8 cellular contexts compared by ENCODE assay signal in genomic region chrX:13750204-13750603, GRCh38. TPM values are rescaled to one million over a fixed set of nuclear protein-coding genes. Genes with fewer than 3 reads are reported as not detected.
A peak's percentile ranks its signal among the peaks of the same experiment; 100 is the strongest.
DNase-seq lines count a peak whose midpoint lies in the region; ATAC-seq, FAIRE-seq and TF ChIP-seq lines count a peak whose summit lies in the region.

No MANE protein-coding gene starts in this region.

- no peaks in the 10 kb centered on the region for H3K9me2 ChIP-seq in OCI-LY7 (ENCODE audit: insufficient read depth, low read length)

- CTCF ChIA-PET in OCI-LY7 (lab: Charles Lee; ENCODE audit: unreplicated experiment) (interaction anchor here (0.9 kb wide), 1 partner anchor 9 kb away, joined by 3 read pairs; no protein-coding TSS in a partner anchor), endothelial cell of umbilical vein (lab: Charles Lee) (interaction anchor here (0.7 to 4.1 kb wide), 8 partner anchors 11 to 282 kb away, joined by 3 to 18 read pairs (median 3); no protein-coding TSS in a partner anchor)

- TF ChIP-seq POLR2A in endothelial cell of umbilical vein (IDR thresholded peaks at IDR 0.05; ENCODE audit: low read depth, low read length), result no peak

- H4K20me1 ChIP-seq in OCI-LY7 (ENCODE audit: insufficient read depth, low read length) (no peaks in the 10 kb centered on the region), endothelial cell of umbilical vein (replicated peaks; ENCODE audit: control insufficient read depth, extremely low read depth, insufficient read depth, low read length) (no peaks in the 10 kb centered on the region)

- H3K9ac ChIP-seq in endothelial cell of umbilical vein (replicated peaks; ENCODE audit: extremely low read depth, insufficient read depth, low read length), result no peak overlapping the region

- dilution Hi-C loops in endothelial cell of umbilical vein (cut with MboI; ENCODE audit: extremely low pct_ligation_motif_present, low sequenced_read_pairs), result no loop called here

- H3K4me2 ChIP-seq in OCI-LY7 (ENCODE audit: low read length) (0 out of 2 replicates have a peak overlapping the region, but pooled peaks have one; percentile 31), endothelial cell of umbilical vein (ENCODE audit: insufficient read depth, low read length) (no peak overlapping the region)

- peak overlapping the region; percentile 57 for H3K27ac ChIP-seq in OCI-LY7 (ENCODE audit: low read depth, low read length, poor library complexity, severe bottlenecking)
- H3K27ac ChIP-seq in endothelial cell of umbilical vein (ENCODE audit: insufficient read depth, low read depth, low read length), result no peak overlapping the region

- no peaks in the 10 kb centered on the region for H3K27me3 ChIP-seq in endothelial cell of umbilical vein (ENCODE audit: control insufficient read depth in 2 of 2, insufficient read depth in 2 of 2, low read length in 2 of 2)

- TF ChIP-seq CTCF in OCI-LY7 (conservative IDR thresholded peaks at IDR 0.05; ENCODE audit: low read length), result peak; percentile 79
- peak; percentile 22 to 31 for TF ChIP-seq CTCF in endothelial cell of umbilical vein (IDR thresholded peaks at IDR 0.05; ENCODE audit: extremely low read depth in 1 of 2, insufficient read depth in 1 of 2, low read depth in 1 of 2, low read length in 2 of 2)

- POLR2A ChIA-PET in OCI-LY7 (lab: Charles Lee) (interaction anchor here (3.5 to 6.3 kb wide), 2 partner anchors 8 to 16 kb away, joined by 15 to 52 read pairs; partner anchors contain the start of genes OFD1 and TRAPPC2), endothelial cell of umbilical vein (lab: Charles Lee) (no interaction called here)

- H3K4me1 ChIP-seq in OCI-LY7 (ENCODE audit: insufficient read depth, low read length, poor library complexity, severe bottlenecking), result peaks cover 51% of the 10 kb centered on the region
- no peaks in the 10 kb centered on the region for H3K4me1 ChIP-seq in endothelial cell of umbilical vein (ENCODE audit: control insufficient read depth, extremely low read depth, insufficient read depth, low read length)

- H3K4me3 ChIP-seq in OCI-LY7 (ENCODE audit: low read depth, low read length, poor library complexity, severe bottlenecking), result no peak overlapping the region
- H3K4me3 ChIP-seq in endothelial cell of umbilical vein (replicated peaks in 1 of 3; ENCODE audit: insufficient read depth in 1 of 3, low read depth in 1 of 3, low read length in 3 of 3), result no peak overlapping the region

- no peaks in the 10 kb centered on the region for H3K9me1 ChIP-seq in endothelial cell of umbilical vein (replicated peaks; ENCODE audit: control insufficient read depth, extremely low read depth, insufficient read depth, low read length)

- FAIRE-seq in endothelial cell of umbilical vein (lab: Jason Lieb, UNC), result peak; percentile 69

- H3K36me3 ChIP-seq in OCI-LY7 (ENCODE audit: insufficient read depth, low read length) (peaks cover 95% of the 10 kb centered on the region), endothelial cell of umbilical vein (ENCODE audit: control insufficient read depth in 2 of 2, extremely low read depth in 1 of 2, insufficient read depth in 2 of 2, low read length in 2 of 2) (no peaks in the 10 kb centered on the region)

- BruUV-seq in OCI-LY7 (replicated peaks; lab: Mats Ljungman, UMichigan), result no TSS peak
- no TSS peak for BruUV-seq in endothelial cell of umbilical vein (replicated peaks; lab: Mats Ljungman, UMichigan)

- H3K9me3 ChIP-seq in OCI-LY7 (ENCODE audit: low read length), result no peaks in the 10 kb centered on the region
- no peaks in the 10 kb centered on the region for H3K9me3 ChIP-seq in endothelial cell of umbilical vein (replicated peaks; ENCODE audit: control insufficient read depth, insufficient read depth, low read length)

- peak; percentile 44 for ATAC-seq in HG03520 (IDR thresholded peaks at IDR 0.05; ENCODE audit: unreplicated experiment)

- intact Hi-C loops in OCI-LY7 (cut with micrococcal nuclease; ENCODE audit: unreplicated experiment) (loop anchor here (1.0 to 10.0 kb wide), 3 partner anchors 92 to 1125 kb away; partner anchors contain the start of genes FANCB and MOSPD2), endothelial cell of umbilical vein (cut with micrococcal nuclease) (loop anchor here (1.0 kb wide), 2 partner anchors 244 to 282 kb away; no protein-coding TSS in a partner anchor)

- H2AFZ ChIP-seq in OCI-LY7 (ENCODE audit: low read length) (no peak overlapping the region), endothelial cell of umbilical vein (ENCODE audit: low read depth, low read length) (no peak overlapping the region)

- H3K79me2 ChIP-seq in OCI-LY7 (ENCODE audit: insufficient read depth, low read depth, low read length), result peaks cover 26% of the 10 kb centered on the region; the same call in 1 of the 2 replicates
- no peaks in the 10 kb centered on the region for H3K79me2 ChIP-seq in endothelial cell of umbilical vein (ENCODE audit: control insufficient read depth, insufficient read depth, low read length)

- DNase-seq in SIG-M5 treated with dmso at 0.1 percent for 504 hours (lab: John Stamatoyannopoulos, UW; ENCODE audit: unreplicated experiment) (peak; percentile 53), SIG-M5 (lab: John Stamatoyannopoulos, UW) (no peak), OCI-LY7 (ENCODE audit: low spot score) (peak; percentile 64), endothelial cell of umbilical vein (ENCODE audit: low read depth, low spot score) (peak; percentile 35), renal cortical epithelial cell (ENCODE audit: low read depth) (peak; percentile 54), T1000 (lab: John Stamatoyannopoulos, UW) (no peak), middle frontal gyrus (ENCODE audit: extremely low spot score, low spot score) (no peak)

TF ChIP-seq in endothelial cell of umbilical vein, 7 proteins besides CTCF, POLR2A, EP300 and RAD21:
- no peak for TF ChIP-seq GATA2 (IDR thresholded peaks at IDR 0.05; ENCODE audit: insufficient read depth, insufficient read length, low read depth, low read length)
- TF ChIP-seq EZH2 (IDR thresholded peaks at IDR 0.05; ENCODE audit: borderline replicate concordance, low read depth, low read length, severe bottlenecking), result no peak
- no peak for TF ChIP-seq FOS (IDR thresholded peaks at IDR 0.05; ENCODE audit: borderline replicate concordance, insufficient read depth, low read length)
- no peak for TF ChIP-seq JUN (IDR thresholded peaks at IDR 0.05; ENCODE audit: borderline replicate concordance, insufficient read depth, insufficient read length, low read depth)
- TF ChIP-seq MAX (IDR thresholded peaks at IDR 0.05; ENCODE audit: insufficient read depth, insufficient read length), result no peak
- TF ChIP-seq MYC (IDR thresholded peaks at IDR 0.05; ENCODE audit: low read depth, low read length), result no peak
- TF ChIP-seq POLR2AphosphoS5 (IDR thresholded peaks at IDR 0.05; ENCODE audit: insufficient read depth, low read depth, low read length), result no peak

RNA-seq across cellular contexts. Expression of gene OFD1, which starts 15.7 kb away (rescaled TPM):
- total RNA-seq in OCI-LY7 (2014; rRNA removed; shearing (Covaris generic)), result 60.7 and 71.0 TPM in 2 replicates
- total RNA-seq in OCI-LY7 (2022) (64.7 and 69.8 TPM in 2 replicates), endothelial cell of umbilical vein (12.0 and 14.4 TPM in 2 replicates), renal cortical epithelial cell (17.5 and 27.3 TPM in 2 replicates)
- polyA plus RNA-seq in endothelial cell of umbilical vein, result 3.2 and 4.7 TPM in 2 replicates
- 4.2 and 4.4 TPM in 2 replicates for polyA plus RNA-seq in endothelial cell of umbilical vein (2011; cell fraction: cytosol; rRNA removed)
- 34.1 and 36.4 TPM in 2 replicates for polyA plus RNA-seq in endothelial cell of umbilical vein (2011; cell fraction: nucleus; rRNA removed)
- polyA plus RNA-seq in endothelial cell of umbilical vein (2012), result 9.7 and 9.8 TPM in 2 replicates
- 5.0 and 5.9 TPM in 2 replicates for polyA minus RNA-seq in endothelial cell of umbilical vein
- polyA minus RNA-seq in endothelial cell of umbilical vein (2011; cell fraction: cytosol; rRNA and poly(A)+ RNA removed), result 12.8 TPM
- polyA minus RNA-seq in endothelial cell of umbilical vein (2011; cell fraction: nucleus; rRNA and poly(A)+ RNA removed), result 14.5 and 15.2 TPM in 2 replicates

RNA-seq across cellular contexts. Expression of gene TRAPPC2, which starts 15.8 kb away (rescaled TPM):
- total RNA-seq in OCI-LY7 (2014; rRNA removed; shearing (Covaris generic)), result 16.4 and 22.2 TPM in 2 replicates
- total RNA-seq in OCI-LY7 (2022) (27.0 and 32.3 TPM in 2 replicates), endothelial cell of umbilical vein (13.0 and 14.1 TPM in 2 replicates), renal cortical epithelial cell (28.1 and 32.5 TPM in 2 replicates)
- 5.8 and 6.6 TPM in 2 replicates for polyA plus RNA-seq in endothelial cell of umbilical vein
- 4.6 and 5.4 TPM in 2 replicates for polyA plus RNA-seq in endothelial cell of umbilical vein (2011; cell fraction: cytosol; rRNA removed)
- polyA plus RNA-seq in endothelial cell of umbilical vein (2011; cell fraction: nucleus; rRNA removed), result 8.5 and 11.6 TPM in 2 replicates
- polyA plus RNA-seq in endothelial cell of umbilical vein (2012), result 10.0 and 10.1 TPM in 2 replicates
- 7.2 and 12.2 TPM in 2 replicates for polyA minus RNA-seq in endothelial cell of umbilical vein
- polyA minus RNA-seq in endothelial cell of umbilical vein (2011; cell fraction: cytosol; rRNA and poly(A)+ RNA removed), result 11.9 TPM
- polyA minus RNA-seq in endothelial cell of umbilical vein (2011; cell fraction: nucleus; rRNA and poly(A)+ RNA removed), result 8.2 and 12.5 TPM in 2 replicates

Comparison
In these comparisons a context has a peak if more than half of its experiments do, and no peak if none do; other contexts are left out.
1. DNase-seq: peak in SIG-M5 treated with dmso at 0.1 percent for 504 hours (single experiment), OCI-LY7 (single experiment), endothelial cell of umbilical vein (single experiment) and renal cortical epithelial cell (single experiment); none in SIG-M5 (single experiment), T1000 (single experiment) and middle frontal gyrus (single experiment).